ENCODE assay signal across 18 cellular contexts in the genomic region with DNA sequence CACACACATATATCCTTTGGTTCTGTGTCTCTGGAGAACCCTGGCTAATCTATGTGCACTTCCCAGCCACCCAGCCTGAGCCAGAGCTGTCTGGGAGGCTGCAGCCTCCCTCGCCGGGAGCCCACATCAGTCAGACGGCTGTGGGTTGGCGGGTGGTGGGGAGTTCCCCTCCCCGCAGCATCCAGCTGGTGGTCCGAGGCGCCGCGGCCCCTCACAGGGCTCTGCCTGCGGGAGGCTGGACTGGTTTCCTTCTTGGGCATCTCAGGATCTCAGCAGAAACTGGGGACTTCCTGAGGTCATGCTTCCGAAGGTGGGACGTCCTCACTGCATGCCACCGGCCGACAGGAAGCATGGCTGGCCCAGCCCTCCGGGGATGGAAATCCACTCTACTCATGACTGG. TPM values are rescaled to one million over a fixed set of nuclear protein-coding genes. Genes with fewer than 3 reads are reported as not detected.
A peak's percentile ranks its signal among the peaks of the same experiment; 100 is the strongest.
DNase-seq lines count a peak whose midpoint lies in the region; ATAC-seq and TF ChIP-seq lines count a peak whose summit lies in the region.
"Had no signal": no experiment of that assay in that cellular context is flagged by ENCODE, and none has a peak within 500 bp of the region (broad histone marks: within the 10 kb centered on the region; RNA-seq: fewer than 3 reads in every experiment).

No MANE protein-coding gene starts in this region.

- peak; percentile 60 to 69 for ATAC-seq in activated T-cell treated with anti-CD3 and anti-CD28 coated beads, Interleukin-2, amount 50 U/mL, for 4 hours
- no peak for ATAC-seq in GM18502 (IDR thresholded peaks at IDR 0.05; ENCODE audit: poor library complexity, unreplicated experiment)
- ATAC-seq: esophagus mucosa, left lung had no signal

- H3K4me1 ChIP-seq in osteoblast (ENCODE audit: insufficient read depth, low read length), result no peaks in the 10 kb centered on the region
- H3K4me1 ChIP-seq: left lung had no signal

- H3K9me3 Mint-ChIP-seq in activated T-cell treated with anti-CD3 and anti-CD28 coated beads, Interleukin-2, amount 50 U/mL, for 4 hours, result no peaks in the 10 kb centered on the region
- no peaks in the 10 kb centered on the region for H3K9me3 Mint-ChIP-seq in activated naive CD8-positive, alpha-beta T cell (ENCODE audit: low read depth)

- H3K36me3 Mint-ChIP-seq in activated T-cell treated with anti-CD3 and anti-CD28 coated beads, Interleukin-2, amount 50 U/mL, for 4 hours (ENCODE audit: insufficient read depth), result no peaks in the 10 kb centered on the region
- no peaks in the 10 kb centered on the region for H3K36me3 Mint-ChIP-seq in activated naive CD8-positive, alpha-beta T cell

- H3K36me3 ChIP-seq in osteoblast (ENCODE audit: insufficient read depth, low read length), result no peaks in the 10 kb centered on the region
- H3K36me3 ChIP-seq: cardiac muscle cell, left lung, stomach had no signal

- peaks cover 18% of the 10 kb centered on the region for H3K4me1 Mint-ChIP-seq in activated T-cell treated with anti-CD3 and anti-CD28 coated beads, Interleukin-2, amount 50 U/mL, for 4 hours (ENCODE audit: low read depth)
- H3K4me1 Mint-ChIP-seq in activated naive CD8-positive, alpha-beta T cell (ENCODE audit: low read depth), result peaks cover 28% of the 10 kb centered on the region

- H3K27me3 Mint-ChIP-seq in activated T-cell treated with anti-CD3 and anti-CD28 coated beads, Interleukin-2, amount 50 U/mL, for 4 hours (ENCODE audit: low read depth), result peaks cover 34% of the 10 kb centered on the region
- H3K27me3 Mint-ChIP-seq in activated naive CD8-positive, alpha-beta T cell, result peaks cover 10% of the 10 kb centered on the region

- H2AFZ ChIP-seq in osteoblast (ENCODE audit: low read length), result no peak overlapping the region

- no peak overlapping the region for H3K4me2 ChIP-seq in osteoblast (ENCODE audit: insufficient read depth, low read length)

- H3K4me3 Mint-ChIP-seq in activated T-cell treated with anti-CD3 and anti-CD28 coated beads, Interleukin-2, amount 50 U/mL, for 4 hours, result peak overlapping the region; percentile 8
- peak overlapping the region; percentile 63 for H3K4me3 Mint-ChIP-seq in activated naive CD8-positive, alpha-beta T cell

- no peak overlapping the region for H3K27ac Mint-ChIP-seq in activated naive CD8-positive, alpha-beta T cell

- DNase-seq in activated T-cell treated with anti-CD3 and anti-CD28 coated beads, Interleukin-2, amount 50 U/mL, for 4 hours, result no peak
- DNase-seq in activated T-cell treated with anti-CD3 and anti-CD28 coated beads, Interleukin-2, amount 50 U/mL, for 1 hour, result no peak
- DNase-seq in Daoy (ENCODE audit: low read depth) (peak; percentile 37), osteoblast (ENCODE audit: insufficient read length, low spot score, missing footprints) (peak; percentile 50), hippocampal formation (lab: John Stamatoyannopoulos, UW) (no peak), EL (no peak)
- DNase-seq: ACHN, amniotic stem cell, NCI-H526, nucleus accumbens, OCI-M1, stomach, T1000 had no signal

- TF ChIP-seq CTCF in osteoblast (IDR thresholded peaks at IDR 0.05; ENCODE audit: extremely low read depth, low read depth, low read length), result no peak

- H3K27ac ChIP-seq in osteoblast (ENCODE audit: low read depth, low read length), result no peak overlapping the region
- H3K27ac ChIP-seq: cardiac muscle cell, left lung, stomach had no signal

- H4K20me1 ChIP-seq in osteoblast (ENCODE audit: insufficient read depth, low read length), result no peaks in the 10 kb centered on the region

- H3K79me2 ChIP-seq in osteoblast (ENCODE audit: insufficient read depth, low read length), result no peaks in the 10 kb centered on the region

- H3K27me3 ChIP-seq in osteoblast (ENCODE audit: insufficient read depth, low read length), result peaks cover 56% of the 10 kb centered on the region

- peaks cover 4% of the 10 kb centered on the region for H3K9me3 ChIP-seq in osteoblast (ENCODE audit: low read depth, low read length)

- no peak overlapping the region for H3K4me3 ChIP-seq in osteoblast (ENCODE audit: insufficient read depth, low read length)
- H3K4me3 ChIP-seq: cardiac muscle cell, left lung, stomach had no signal

RNA-seq across cellular contexts. Expression of gene PSMG3, which starts 22.0 kb away (rescaled TPM):
- total RNA-seq in activated T-cell treated with anti-CD3 and anti-CD28 coated beads, Interleukin-2, amount 50 U/mL, for 4 hours, result 10 to 100 TPM; 75.8 to 82.5 (median 82.5) TPM
- total RNA-seq in Daoy (2014; rRNA removed; shearing (Covaris generic)), result 107 and 130 TPM in 2 replicates
- 32.1 and 38.7 TPM in 2 replicates for total RNA-seq in osteoblast

RNA-seq across cellular contexts. Expression of gene TMEM184A, which starts 35.9 kb away (rescaled TPM):
- total RNA-seq in activated T-cell treated with anti-CD3 and anti-CD28 coated beads, Interleukin-2, amount 50 U/mL, for 4 hours, result under 1 TPM; 0.11 to 0.19 (median 0.15) TPM
- 1.7 and 5.9 TPM in 2 replicates for total RNA-seq in Daoy (2014; rRNA removed; shearing (Covaris generic))
- total RNA-seq in osteoblast, result under 0.01 TPM in 2 replicates

Comparison
In these comparisons a context has a peak if more than half of its experiments do, and no peak if none do; other contexts are left out.
1. DNase-seq: peak in Daoy (single experiment) and osteoblast (single experiment); none in activated T-cell treated with anti-CD3 and anti-CD28 coated beads, Interleukin-2, amount 50 U/mL, for 4 hours (single experiment), activated T-cell treated with anti-CD3 and anti-CD28 coated beads, Interleukin-2, amount 50 U/mL, for 1 hour (single experiment), hippocampal formation (0 of 2) and EL (single experiment).